In genomic region chr1:6462412-6463119, GRCh38 we compare ENCODE assay signal across 1 cellular context.
TF ChIP-seq lines count a peak whose summit lies in the region.

No MANE protein-coding gene starts in this region.

TF ChIP-seq in H1, 55 proteins besides CTCF, POLR2A, EP300 and RAD21:
- TF ChIP-seq CHD2 (IDR thresholded peaks at IDR 0.05; ENCODE audit: low read length): no peak
- TF ChIP-seq SRF (IDR thresholded peaks at IDR 0.05; ENCODE audit: low read depth, low read length): no peak
- no peak for TF ChIP-seq TAF7 (optimal IDR thresholded peaks at IDR 0.05; ENCODE audit: borderline replicate concordance, low read depth, low read length)
- no peak for TF ChIP-seq CEBPB (IDR thresholded peaks at IDR 0.05; ENCODE audit: low read depth, low read length)
- no peak for TF ChIP-seq TEAD4 (IDR thresholded peaks at IDR 0.05; ENCODE audit: low read depth, low read length)
TF ChIP-seq in H1: peak in this region for 0.
